12 cellular contexts compared by ENCODE assay signal in genomic region chr2:58871469-58872142, GRCh38.
DNase-seq lines count a peak whose midpoint lies in the region; ATAC-seq, FAIRE-seq and TF ChIP-seq lines count a peak whose summit lies in the region.
"Had no signal": no experiment of that assay in that cellular context is flagged by ENCODE, and none has a peak within 500 bp of the region (broad histone marks: within the 10 kb centered on the region; RNA-seq: fewer than 3 reads in every experiment).

No MANE protein-coding gene starts in this region.

- peaks cover 4% of the 10 kb centered on the region for H3K4me1 Mint-ChIP-seq in glutamatergic neuron (ENCODE audit: low read depth, unreplicated experiment)
- H3K4me1 Mint-ChIP-seq in T-cell, result peaks cover 0 to 6% (median 0%) of the 10 kb centered on the region in 3 donors

- H3K9me3 ChIP-seq in MM.1S (replicated peaks; ENCODE audit: insufficient read depth, low read length), result no peaks in the 10 kb centered on the region
- H3K9me3 ChIP-seq: neutrophil had no signal

- peaks cover 4% of the 10 kb centered on the region for H3F3A ChIP-seq in MM.1S (ENCODE audit: insufficient read depth, low read length)

- DNase-seq in MM.1S, result peak; percentile 32
- DNase-seq in glutamatergic neuron, result no peak
- DNase-seq in EL, result no peak
- DNase-seq in T-cell, result no peak
- DNase-seq in HTR-8/SVneo (ENCODE audit: insufficient read length, low spot score), result no peak
- DNase-seq in urothelium cell line (ENCODE audit: low spot score), result no peak
- DNase-seq: islet precursor cell, NCI-H1930 had no signal

- CTCF ChIA-PET in T-cell (lab: Charles Lee), result interaction anchor here in 1 of 2 donors (0.7 kb wide), 1 partner anchor 39 kb away, joined by 3 read pairs; no protein-coding TSS in a partner anchor

- H3K4me3 Mint-ChIP-seq in glutamatergic neuron (ENCODE audit: unreplicated experiment), result no peak overlapping the region
- no peak overlapping the region for H3K4me3 Mint-ChIP-seq in T-cell

- no peaks in the 10 kb centered on the region for H3K9me2 ChIP-seq in MM.1S (replicated peaks; ENCODE audit: insufficient read depth, low read length)

- H3K9ac ChIP-seq in MM.1S (ENCODE audit: low read length), result no peak overlapping the region

- H3K36me3 Mint-ChIP-seq in glutamatergic neuron (ENCODE audit: unreplicated experiment) (no peaks in the 10 kb centered on the region), T-cell (no peaks in the 10 kb centered on the region)

- peak; percentile 40 for TF ChIP-seq CTCF in MM.1S (IDR thresholded peaks at IDR 0.05; ENCODE audit: low read length)
- peak; percentile 74 for TF ChIP-seq CTCF in glutamatergic neuron (IDR thresholded peaks at IDR 0.05; ENCODE audit: partially characterized antibody, unreplicated experiment)

- peak; percentile 39 for FAIRE-seq in G401.6 (lab: Jason Lieb, UNC)
- no peak for FAIRE-seq in HTR-8/SVneo (lab: Jason Lieb, UNC)
- no peak for FAIRE-seq in urothelium cell line (lab: Jason Lieb, UNC)
- FAIRE-seq: endothelial cell of umbilical vein had no signal

- H3K27me3 Mint-ChIP-seq in glutamatergic neuron (ENCODE audit: unreplicated experiment), result no peaks in the 10 kb centered on the region
- peaks cover 0 to 3% of the 10 kb centered on the region in 2 donors for H3K27me3 Mint-ChIP-seq in T-cell

- peaks cover 18% of the 10 kb centered on the region for H3K4me1 ChIP-seq in MM.1S (ENCODE audit: low read length)

- H3K27me3 ChIP-seq in MM.1S (replicated peaks; ENCODE audit: insufficient read depth, low read length), result no peaks in the 10 kb centered on the region
- H3K27me3 ChIP-seq: neutrophil had no signal

- H3K4me3 ChIP-seq in MM.1S (ENCODE audit: low read length), result no peak overlapping the region

- H3K79me2 ChIP-seq in MM.1S (ENCODE audit: low read length), result no peaks in the 10 kb centered on the region

- no peak overlapping the region for H3K4me2 ChIP-seq in MM.1S (ENCODE audit: low read depth, low read length)

- H3K9me3 Mint-ChIP-seq in glutamatergic neuron (ENCODE audit: unreplicated experiment) (no peaks in the 10 kb centered on the region), T-cell (no peaks in the 10 kb centered on the region)

- ATAC-seq in GM19395 (IDR thresholded peaks at IDR 0.05; ENCODE audit: unreplicated experiment), result peak; percentile 59
- no peak for ATAC-seq in T-cell (replicated peaks in 1 of 4)

- H3K27ac ChIP-seq in MM.1S (ENCODE audit: low read length), result no peak overlapping the region
- H3K27ac ChIP-seq: neutrophil had no signal

- no peaks in the 10 kb centered on the region for H4K20me1 ChIP-seq in MM.1S (ENCODE audit: insufficient read depth, low read length)

- no peak overlapping the region for H2AFZ ChIP-seq in MM.1S (ENCODE audit: low read length)

- POLR2A ChIA-PET in T-cell (lab: Charles Lee), result no interaction called here

- no peaks in the 10 kb centered on the region for H3K36me3 ChIP-seq in MM.1S (replicated peaks; ENCODE audit: insufficient read depth, low read length)
- H3K36me3 ChIP-seq: neutrophil had no signal

- H3K27ac Mint-ChIP-seq in glutamatergic neuron (ENCODE audit: unreplicated experiment) (no peak overlapping the region), T-cell (no peak overlapping the region)
